10 cellular contexts compared by ENCODE assay signal in genomic region chr10:80470266-80470665, GRCh38. TPM values are rescaled to one million over a fixed set of nuclear protein-coding genes. Genes with fewer than 3 reads are reported as not detected.
A peak's percentile ranks its signal among the peaks of the same experiment; 100 is the strongest.
DNase-seq lines count a peak whose midpoint lies in the region; ATAC-seq and TF ChIP-seq lines count a peak whose summit lies in the region.
"Had no signal": no experiment of that assay in that cellular context is flagged by ENCODE, and none has a peak within 500 bp of the region (broad histone marks: within the 10 kb centered on the region; RNA-seq: fewer than 3 reads in every experiment).

No MANE protein-coding gene starts in this region.

- H3K27ac ChIP-seq in CD4-positive, alpha-beta memory T cell (ENCODE audit: low read depth, low read length): peak overlapping the region; percentile 69
- H3K27ac ChIP-seq in RWPE1 (peak overlapping the region; percentile 97), skin epidermis (peak overlapping the region in 17 of 21 experiments; percentile 6 to 99 (median 75))

- no peaks in the 10 kb centered on the region for H3K27me3 Mint-ChIP-seq in CD4-positive, alpha-beta memory T cell
- H3K27me3 Mint-ChIP-seq in effector memory CD8-positive, alpha-beta T cell: no peaks in the 10 kb centered on the region

- TF ChIP-seq CTCF in RWPE1 (conservative IDR thresholded peaks at IDR 0.05; ENCODE audit: low read depth): no peak

- H3K36me3 Mint-ChIP-seq in CD4-positive, alpha-beta memory T cell: peaks cover 36 to 53% of the 10 kb centered on the region in 2 donors
- H3K36me3 Mint-ChIP-seq in effector memory CD8-positive, alpha-beta T cell (ENCODE audit: insufficient read depth): peaks cover 30% of the 10 kb centered on the region

- POLR2A ChIA-PET in CD4-positive, alpha-beta memory T cell (lab: Charles Lee; ENCODE audit: partially characterized antibody): interaction anchor here (21.5 to 31.9 kb wide), 3 partner anchors 17 to 31 kb away, joined by 598 to 906 read pairs (median 713); partner anchors contain the start of gene TSPAN14
- POLR2A ChIA-PET in RWPE1 (lab: Yijun Ruan, JAX; ENCODE audit: low non-redundant PET): no interaction called here

- no peak overlapping the region for H3K4me3 ChIP-seq in CD4-positive, alpha-beta memory T cell (ENCODE audit: low read length in 2 of 2)
- no peak overlapping the region for H3K4me3 ChIP-seq in skin epidermis
- H3K4me3 ChIP-seq: adrenal gland, coronary artery had no signal

- no peaks in the 10 kb centered on the region for H3K9me3 ChIP-seq in CD4-positive, alpha-beta memory T cell (ENCODE audit: control insufficient read depth in 1 of 2, low read length in 2 of 2)
- H3K9me3 ChIP-seq: adrenal gland had no signal

- H3K36me3 ChIP-seq in CD4-positive, alpha-beta memory T cell (ENCODE audit: insufficient read depth, low read length): peaks cover 17% of the 10 kb centered on the region

- ATAC-seq in effector memory CD8-positive, alpha-beta T cell (replicated peaks): no peak
- ATAC-seq in HG02970 (IDR thresholded peaks at IDR 0.05; ENCODE audit: low FRiP score, unreplicated experiment): no peak

- intact Hi-C loops in CD4-positive, alpha-beta memory T cell (cut with micrococcal nuclease): no loop called here

- H3K4me1 ChIP-seq in CD4-positive, alpha-beta memory T cell (ENCODE audit: insufficient read depth, low read length): peaks cover 100% of the 10 kb centered on the region

- H3K27me3 ChIP-seq in CD4-positive, alpha-beta memory T cell (ENCODE audit: insufficient read depth, low read length): no peaks in the 10 kb centered on the region
- H3K27me3 ChIP-seq: adrenal gland had no signal

- peak overlapping the region in 6 of 8 donors; percentile 48 to 97 (median 72) for H3K4me3 Mint-ChIP-seq in CD4-positive, alpha-beta memory T cell
- peak overlapping the region; percentile 78 to 97 for H3K4me3 Mint-ChIP-seq in effector memory CD8-positive, alpha-beta T cell

- H3K4me1 Mint-ChIP-seq in CD4-positive, alpha-beta memory T cell: peaks cover 73 to 99% (median 89%) of the 10 kb centered on the region in 4 donors
- H3K4me1 Mint-ChIP-seq in effector memory CD8-positive, alpha-beta T cell (ENCODE audit: low read depth in 2 of 2): peaks cover 80 to 90% of the 10 kb centered on the region in 2 donors

- no peak for DNase-seq in CD4-positive, alpha-beta memory T cell
- no peak for DNase-seq in RWPE1 (ENCODE audit: low spot score)
- no peak for DNase-seq in effector memory CD8-positive, alpha-beta T cell
- no peak for DNase-seq in DMS153 (lab: John Stamatoyannopoulos, UW)
- DNase-seq in HuH-7.5 (ENCODE audit: low spot score): no peak
- DNase-seq: adrenal gland; stimulated activated naive CD4-positive, alpha-beta T cell had no signal

- peak overlapping the region in 6 of 7 donors; percentile 70 to 96 (median 94) for H3K27ac Mint-ChIP-seq in CD4-positive, alpha-beta memory T cell
- H3K27ac Mint-ChIP-seq in effector memory CD8-positive, alpha-beta T cell: peak overlapping the region; percentile 93 to 95

- CTCF ChIA-PET in CD4-positive, alpha-beta memory T cell (lab: Charles Lee; ENCODE audit: partially characterized antibody): interaction anchor here (3.6 to 20.7 kb wide), 4 partner anchors 12 to 34 kb away, joined by 39 to 516 read pairs (median 156); no protein-coding TSS in a partner anchor
- CTCF ChIA-PET in RWPE1 (lab: Yijun Ruan, JAX): interaction anchor here (0.6 to 6.3 kb wide), 3 partner anchors 12 to 646 kb away, joined by 3 to 25 read pairs (median 3); no protein-coding TSS in a partner anchor

- H3K9me3 Mint-ChIP-seq in CD4-positive, alpha-beta memory T cell: no peaks in the 10 kb centered on the region
- H3K9me3 Mint-ChIP-seq in effector memory CD8-positive, alpha-beta T cell: no peaks in the 10 kb centered on the region

RNA-seq across cellular contexts. Expression of gene TSPAN14, which starts 16.2 kb away (rescaled TPM):
- 100 to 1,000 TPM; 151 to 153 TPM for total RNA-seq in CD4-positive, alpha-beta memory T cell
- 100 to 1,000 TPM; 148 to 246 TPM for polyA plus RNA-seq in CD4-positive, alpha-beta memory T cell
